In the genomic region with DNA sequence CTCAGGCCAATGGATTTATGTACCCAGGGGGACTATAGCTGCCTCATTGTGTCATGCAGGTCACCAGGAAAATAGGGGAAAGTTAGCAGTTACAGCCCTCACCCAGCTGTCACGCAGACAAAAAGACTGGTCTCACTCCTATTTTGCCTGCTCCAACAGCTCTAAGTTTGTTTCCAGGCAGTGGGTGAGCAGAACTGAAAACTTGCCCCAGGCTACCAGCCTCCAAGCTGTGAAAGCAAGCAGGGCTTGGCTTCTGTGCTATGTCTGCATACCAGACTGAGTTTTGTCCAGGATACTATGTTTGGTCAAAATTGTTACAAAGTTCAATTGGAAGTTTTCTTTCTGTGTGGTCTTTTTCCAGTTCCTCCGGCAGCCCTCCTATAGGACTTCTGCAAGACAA, we compare ENCODE assay signal across 23 cellular contexts.
"Had no signal": no experiment of that assay in that cellular context is flagged by ENCODE, and none has a peak within 500 bp of the region (broad histone marks: within the 10 kb centered on the region; RNA-seq: fewer than 3 reads in every experiment).

No MANE protein-coding gene starts in this region.

- H3K27ac ChIP-seq: colonic mucosa, coronary artery, dorsolateral prefrontal cortex, epithelial cell of prostate, esophagus muscularis mucosa, esophagus squamous epithelium, foreskin keratinocyte, gastrocnemius medialis, gastroesophageal sphincter, heart left ventricle, heart right ventricle had no signal

- H3K27me3 ChIP-seq: colonic mucosa, esophagus muscularis mucosa, foreskin keratinocyte, gastrocnemius medialis, gastroesophageal sphincter, heart left ventricle, heart right ventricle had no signal

- H3K36me3 ChIP-seq: colonic mucosa, esophagus muscularis mucosa, esophagus squamous epithelium, gastrocnemius medialis, gastroesophageal sphincter, heart left ventricle, heart right ventricle had no signal

- H3K4me3 ChIP-seq: colonic mucosa, coronary artery, dorsolateral prefrontal cortex, esophagus muscularis mucosa, esophagus squamous epithelium, gastrocnemius medialis, gastroesophageal sphincter, heart left ventricle, heart right ventricle had no signal

- H3K9me3 ChIP-seq: colonic mucosa, gastrocnemius medialis, gastroesophageal sphincter had no signal

- DNase-seq: colonic mucosa; cortex of kidney; dermis blood vessel endothelial cell; dorsolateral prefrontal cortex; effector CD4-positive, alpha-beta T cell; effector CD8-positive, alpha-beta T cell; effector memory CD4-positive, alpha-beta T cell; effector memory CD8-positive, alpha-beta T cell; endodermal cell; erythroblast; esophagus squamous epithelium; foreskin fibroblast; foreskin keratinocyte; foreskin melanocyte; gastrocnemius medialis; glutamatergic neuron; head of caudate nucleus; heart left ventricle; heart right ventricle had no signal

- H3K4me1 ChIP-seq: colonic mucosa, esophagus muscularis mucosa, esophagus squamous epithelium, foreskin keratinocyte, gastrocnemius medialis, gastroesophageal sphincter, heart left ventricle, heart right ventricle had no signal
